Comparison of ENCODE assay signal across 20 cellular contexts in genomic region chr2:149741646-149742045, GRCh38.
DNase-seq lines count a peak whose midpoint lies in the region; ATAC-seq and TF ChIP-seq lines count a peak whose summit lies in the region.
"Had no signal": no experiment of that assay in that cellular context is flagged by ENCODE, and none has a peak within 500 bp of the region (broad histone marks: within the 10 kb centered on the region; RNA-seq: fewer than 3 reads in every experiment).

No MANE protein-coding gene starts in this region.

- CTCF ChIA-PET in AG04450 (lab: Charles Lee) = interaction anchor here (0.6 to 1.0 kb wide), 2 partner anchors 727 to 806 kb away, joined by 3 to 4 read pairs; no protein-coding TSS in a partner anchor
- CTCF ChIA-PET in naive thymus-derived CD4-positive, alpha-beta T cell (lab: Charles Lee) = no interaction called here

- peaks cover 10% of the 10 kb centered on the region for H3K4me1 Mint-ChIP-seq in progenitor cell of endocrine pancreas (ENCODE audit: low read depth)
- peaks cover 0 to 2% (median 0%) of the 10 kb centered on the region in 7 donors for H3K4me1 Mint-ChIP-seq in naive thymus-derived CD4-positive, alpha-beta T cell

- H3K9me3 ChIP-seq in AG04450 (ENCODE audit: control insufficient read depth, insufficient read depth, low read length) = no peaks in the 10 kb centered on the region
- H3K9me3 ChIP-seq in naive thymus-derived CD4-positive, alpha-beta T cell (ENCODE audit: control insufficient read depth in 2 of 3, low read length in 3 of 3) = no peaks in the 10 kb centered on the region
- H3K9me3 ChIP-seq: gastroesophageal sphincter, transverse colon had no signal

- ATAC-seq in naive thymus-derived CD4-positive, alpha-beta T cell = no peak
- ATAC-seq in GM18511 (IDR thresholded peaks at IDR 0.05; ENCODE audit: unreplicated experiment) = no peak
- ATAC-seq: gastroesophageal sphincter, left colon had no signal

- no peaks in the 10 kb centered on the region for H3K27me3 Mint-ChIP-seq in progenitor cell of endocrine pancreas
- peaks cover 0 to 16% (median 5%) of the 10 kb centered on the region in 5 donors for H3K27me3 Mint-ChIP-seq in naive thymus-derived CD4-positive, alpha-beta T cell

- H3K27ac ChIP-seq in AG04450 (ENCODE audit: low read depth, low read length) = no peak overlapping the region
- no peak overlapping the region for H3K27ac ChIP-seq in naive thymus-derived CD4-positive, alpha-beta T cell (ENCODE audit: low read depth, low read length)
- H3K27ac ChIP-seq: gastroesophageal sphincter, transverse colon had no signal

- H3K36me3 ChIP-seq in naive thymus-derived CD4-positive, alpha-beta T cell (ENCODE audit: control insufficient read depth in 2 of 3, insufficient read depth in 3 of 3, low read length in 3 of 3) = no peaks in the 10 kb centered on the region
- H3K36me3 ChIP-seq: gastroesophageal sphincter, transverse colon had no signal

- no peak for TF ChIP-seq CTCF in AG04450 (IDR thresholded peaks at IDR 0.05; ENCODE audit: low read depth, low read length)
- TF ChIP-seq CTCF in astrocyte of the spinal cord (IDR thresholded peaks at IDR 0.05; ENCODE audit: low read depth, low read length) = no peak
- no peak for TF ChIP-seq CTCF in progenitor cell of endocrine pancreas (IDR thresholded peaks at IDR 0.05; ENCODE audit: unreplicated experiment)

- POLR2A ChIA-PET in AG04450 (lab: Yijun Ruan, JAX) = interaction anchor here (1.2 kb wide), 1 partner anchor 93 kb away, joined by 4 read pairs; no protein-coding TSS in a partner anchor
- POLR2A ChIA-PET in naive thymus-derived CD4-positive, alpha-beta T cell (lab: Charles Lee) = no interaction called here

- H3K4me3 ChIP-seq in AG04450 (ENCODE audit: low read depth, low read length) (no peak overlapping the region), astrocyte of the spinal cord (ENCODE audit: low read depth, low read length) (no peak overlapping the region)
- no peak overlapping the region for H3K4me3 ChIP-seq in naive thymus-derived CD4-positive, alpha-beta T cell (ENCODE audit: low read length)
- H3K4me3 ChIP-seq: gastroesophageal sphincter, transverse colon had no signal

- no peak overlapping the region for H3K27ac Mint-ChIP-seq in progenitor cell of endocrine pancreas
- H3K27ac Mint-ChIP-seq in naive thymus-derived CD4-positive, alpha-beta T cell = no peak overlapping the region
- H3K27ac Mint-ChIP-seq: nephron progenitor cell had no signal

- no peaks in the 10 kb centered on the region for H3K4me1 ChIP-seq in naive thymus-derived CD4-positive, alpha-beta T cell (ENCODE audit: control insufficient read depth in 2 of 2, insufficient read depth in 2 of 2, low read length in 2 of 2)

- peak; percentile 72 for DNase-seq in AG04450 (ENCODE audit: low read depth, low spot score)
- peak; percentile 77 for DNase-seq in HT1080 (ENCODE audit: low read depth)
- DNase-seq in astrocyte of the spinal cord (ENCODE audit: low read depth, low spot score) = peak; percentile 88
- peak; percentile 88 for DNase-seq in iris pigment epithelial cell (ENCODE audit: low read depth)
- no peak for DNase-seq in progenitor cell of endocrine pancreas (ENCODE audit: low spot score, unreplicated experiment)
- DNase-seq in naive thymus-derived CD4-positive, alpha-beta T cell = no peak
- no peak for DNase-seq in stimulated activated naive CD4-positive, alpha-beta T cell (lab: John Stamatoyannopoulos, UW)
- DNase-seq: ACHN; activated CD8-positive, alpha-beta memory T cell treated with anti-CD3 and anti-CD28 coated beads for 24 hours; activated naive CD4-positive, alpha-beta T cell; DMS79; GOT3; left colon; NCI-H510A; nephron progenitor cell; SHP77; stimulated activated CD4-positive, alpha-beta T cell treated with anti-CD3 and anti-CD28 coated beads, Interleukin-12 subunit alpha, Interleukin-12 subunit beta, amount 100 ng/mL, for 4 hours; transverse colon had no signal

- in situ Hi-C loops in astrocyte of the spinal cord (cut with HindIII; ENCODE audit: low sequenced_read_pairs) = no loop called here

- H3K9me3 Mint-ChIP-seq in progenitor cell of endocrine pancreas (ENCODE audit: low read depth) = peaks cover 2% of the 10 kb centered on the region
- H3K9me3 Mint-ChIP-seq in naive thymus-derived CD4-positive, alpha-beta T cell = peaks cover 0 to 4% (median 0%) of the 10 kb centered on the region in 11 donors

- H3K4me3 Mint-ChIP-seq in progenitor cell of endocrine pancreas (ENCODE audit: low read depth) = no peak overlapping the region
- H3K4me3 Mint-ChIP-seq in naive thymus-derived CD4-positive, alpha-beta T cell = no peak overlapping the region
- H3K4me3 Mint-ChIP-seq: nephron progenitor cell had no signal

- intact Hi-C loops in naive thymus-derived CD4-positive, alpha-beta T cell (cut with micrococcal nuclease) = no loop called here

- H3K36me3 Mint-ChIP-seq in progenitor cell of endocrine pancreas (ENCODE audit: insufficient read depth) = peaks cover 2% of the 10 kb centered on the region
- no peaks in the 10 kb centered on the region for H3K36me3 Mint-ChIP-seq in naive thymus-derived CD4-positive, alpha-beta T cell

- H3K27me3 ChIP-seq in AG04450 (ENCODE audit: control insufficient read depth, insufficient read depth, low read length) = no peaks in the 10 kb centered on the region
- H3K27me3 ChIP-seq in naive thymus-derived CD4-positive, alpha-beta T cell (ENCODE audit: control insufficient read depth in 2 of 2, insufficient read depth in 2 of 2, low read length in 2 of 2) = no peaks in the 10 kb centered on the region
- H3K27me3 ChIP-seq: gastroesophageal sphincter, transverse colon had no signal

Comparison
In these comparisons a context has a peak if more than half of its experiments do, and no peak if none do; other contexts are left out.
1. DNase-seq: peak in AG04450 (single experiment), HT1080 (single experiment), astrocyte of the spinal cord (single experiment) and iris pigment epithelial cell (single experiment); none in progenitor cell of endocrine pancreas (single experiment), naive thymus-derived CD4-positive, alpha-beta T cell (0 of 9) and stimulated activated naive CD4-positive, alpha-beta T cell (0 of 6).